15 cellular contexts compared by ENCODE assay signal in genomic region chr6:163723759-163724158, GRCh38.
DNase-seq lines count a peak whose midpoint lies in the region; ATAC-seq and TF ChIP-seq lines count a peak whose summit lies in the region.
"Had no signal": no experiment of that assay in that cellular context is flagged by ENCODE, and none has a peak within 500 bp of the region (broad histone marks: within the 10 kb centered on the region; RNA-seq: fewer than 3 reads in every experiment).

No MANE protein-coding gene starts in this region.

- H2AFZ ChIP-seq in MM.1S (ENCODE audit: low read length) (no peak overlapping the region), SU-DHL-6 (ENCODE audit: low read depth, low read length, severe bottlenecking) (no peak overlapping the region), neural progenitor cell (replicated peaks) (no peak overlapping the region)

- H3K27ac Mint-ChIP-seq in neural progenitor cell: peak overlapping the region; percentile 23
- H3K27ac Mint-ChIP-seq: CD4-positive, CD25-positive, alpha-beta regulatory T cell had no signal

- no peak overlapping the region for H3K4me3 Mint-ChIP-seq in neural progenitor cell
- H3K4me3 Mint-ChIP-seq: CD4-positive, CD25-positive, alpha-beta regulatory T cell; CD8-positive, alpha-beta memory T cell had no signal

- H3K4me3 ChIP-seq in MM.1S (ENCODE audit: low read length) (no peak overlapping the region), SU-DHL-6 (ENCODE audit: insufficient read depth, low read length, poor library complexity, severe bottlenecking) (no peak overlapping the region), neural progenitor cell (no peak overlapping the region)
- H3K4me3 ChIP-seq: HAP-1 had no signal

- no peak overlapping the region for H3K27ac ChIP-seq in MM.1S (ENCODE audit: low read length)
- peak overlapping the region; percentile 56 for H3K27ac ChIP-seq in SU-DHL-6 (ENCODE audit: low read depth, low read length)
- H3K27ac ChIP-seq in neural progenitor cell: no peak overlapping the region

- intact Hi-C loops in left cardiac atrium (cut with DNase I): no loop called here

- no peaks in the 10 kb centered on the region for H3K36me3 Mint-ChIP-seq in neural progenitor cell
- H3K36me3 Mint-ChIP-seq: CD4-positive, CD25-positive, alpha-beta regulatory T cell; CD8-positive, alpha-beta memory T cell had no signal

- no peak overlapping the region for H3K9ac ChIP-seq in MM.1S (ENCODE audit: low read length)
- 0 out of 2 replicates have a peak overlapping the region, but pooled peaks have one; percentile 17 for H3K9ac ChIP-seq in SU-DHL-6 (ENCODE audit: low read length)
- no peak overlapping the region for H3K9ac ChIP-seq in neural progenitor cell

- TF ChIP-seq CTCF in MM.1S (IDR thresholded peaks at IDR 0.05; ENCODE audit: low read length): no peak
- TF ChIP-seq CTCF in SU-DHL-6 (IDR thresholded peaks at IDR 0.05; ENCODE audit: insufficient read depth, low read length, poor library complexity, severe bottlenecking): no peak
- TF ChIP-seq CTCF in neural progenitor cell (IDR thresholded peaks at IDR 0.05): no peak
- no peak for TF ChIP-seq CTCF in GM20000 (IDR thresholded peaks at IDR 0.05; ENCODE audit: extremely low read depth, missing control alignments)

- 0 out of 2 replicates have a peak, but pooled peaks cover 8% of the 10 kb centered on the region for H3K4me1 ChIP-seq in MM.1S (ENCODE audit: low read length)
- no peaks in the 10 kb centered on the region for H3K4me1 ChIP-seq in neural progenitor cell

- H3F3A ChIP-seq in MM.1S (ENCODE audit: insufficient read depth, low read length) (no peaks in the 10 kb centered on the region), SU-DHL-6 (ENCODE audit: insufficient read depth) (peaks cover 15% of the 10 kb centered on the region), neural progenitor cell (ENCODE audit: low read depth) (no peaks in the 10 kb centered on the region)

- DNase-seq in MM.1S (no peak), neural progenitor cell (ENCODE audit: low spot score) (no peak), NOMO-1 (lab: John Stamatoyannopoulos, UW; ENCODE audit: unreplicated experiment in 2 of 2) (no peak), GM20000 (ENCODE audit: low spot score) (no peak), NCI-H345 treated with DMSO at 0.1 percent for 48 hours (lab: John Stamatoyannopoulos, UW; ENCODE audit: unreplicated experiment) (no peak), left cardiac atrium (no peak)
- DNase-seq: ACHN; BE2C; C1 segment of cervical spinal cord; CD4-positive, CD25-positive, alpha-beta regulatory T cell; CD8-positive, alpha-beta memory T cell; COR-L47; GDM1 had no signal

- H3K27me3 ChIP-seq in MM.1S (replicated peaks; ENCODE audit: insufficient read depth, low read length) (no peaks in the 10 kb centered on the region), SU-DHL-6 (ENCODE audit: low read length) (no peaks in the 10 kb centered on the region), neural progenitor cell (no peaks in the 10 kb centered on the region)
- H3K27me3 ChIP-seq: BE2C had no signal

- H3K27me3 Mint-ChIP-seq in neural progenitor cell (ENCODE audit: insufficient read depth, low read depth): peaks cover 5% of the 10 kb centered on the region

- ATAC-seq in left cardiac atrium: no peak

- peaks cover 24% of the 10 kb centered on the region for H3K4me1 Mint-ChIP-seq in neural progenitor cell
- H3K4me1 Mint-ChIP-seq: CD4-positive, CD25-positive, alpha-beta regulatory T cell had no signal

- no peaks in the 10 kb centered on the region for H3K79me2 ChIP-seq in MM.1S (ENCODE audit: low read length)
- H3K79me2 ChIP-seq in SU-DHL-6 (ENCODE audit: insufficient read depth, low read length): no peaks in the 10 kb centered on the region
- no peaks in the 10 kb centered on the region for H3K79me2 ChIP-seq in neural progenitor cell (ENCODE audit: low read depth)

- H3K36me3 ChIP-seq in MM.1S (replicated peaks; ENCODE audit: insufficient read depth, low read length) (no peaks in the 10 kb centered on the region), SU-DHL-6 (ENCODE audit: low read length) (no peaks in the 10 kb centered on the region), neural progenitor cell (no peaks in the 10 kb centered on the region)
- H3K36me3 ChIP-seq: BE2C, HAP-1 had no signal

- H4K20me1 ChIP-seq in MM.1S (ENCODE audit: insufficient read depth, low read length): no peaks in the 10 kb centered on the region
- H4K20me1 ChIP-seq in SU-DHL-6 (ENCODE audit: low read depth, low read length): no peaks in the 10 kb centered on the region
- no peaks in the 10 kb centered on the region for H4K20me1 ChIP-seq in neural progenitor cell (ENCODE audit: low read depth)

- H3K9me2 ChIP-seq in MM.1S (replicated peaks; ENCODE audit: insufficient read depth, low read length): no peaks in the 10 kb centered on the region
- H3K9me2 ChIP-seq in SU-DHL-6 (replicated peaks; ENCODE audit: insufficient read depth, low read length): no peaks in the 10 kb centered on the region

- H3K4me2 ChIP-seq in MM.1S (ENCODE audit: low read depth, low read length) (peak overlapping the region; percentile 4; the same call in 1 of the 2 replicates), SU-DHL-6 (ENCODE audit: low read depth, low read length, poor library complexity, severe bottlenecking) (peak overlapping the region; percentile 45), neural progenitor cell (no peak overlapping the region)

- H3K9me3 ChIP-seq in MM.1S (replicated peaks; ENCODE audit: insufficient read depth, low read length) (no peaks in the 10 kb centered on the region), SU-DHL-6 (ENCODE audit: insufficient read depth, low read length) (no peaks in the 10 kb centered on the region), neural progenitor cell (ENCODE audit: low read depth) (no peaks in the 10 kb centered on the region)
- H3K9me3 ChIP-seq: BE2C, HAP-1 had no signal

- H3K9me3 Mint-ChIP-seq in neural progenitor cell: no peaks in the 10 kb centered on the region
- H3K9me3 Mint-ChIP-seq: CD4-positive, CD25-positive, alpha-beta regulatory T cell; CD8-positive, alpha-beta memory T cell had no signal
